In the genomic region with DNA sequence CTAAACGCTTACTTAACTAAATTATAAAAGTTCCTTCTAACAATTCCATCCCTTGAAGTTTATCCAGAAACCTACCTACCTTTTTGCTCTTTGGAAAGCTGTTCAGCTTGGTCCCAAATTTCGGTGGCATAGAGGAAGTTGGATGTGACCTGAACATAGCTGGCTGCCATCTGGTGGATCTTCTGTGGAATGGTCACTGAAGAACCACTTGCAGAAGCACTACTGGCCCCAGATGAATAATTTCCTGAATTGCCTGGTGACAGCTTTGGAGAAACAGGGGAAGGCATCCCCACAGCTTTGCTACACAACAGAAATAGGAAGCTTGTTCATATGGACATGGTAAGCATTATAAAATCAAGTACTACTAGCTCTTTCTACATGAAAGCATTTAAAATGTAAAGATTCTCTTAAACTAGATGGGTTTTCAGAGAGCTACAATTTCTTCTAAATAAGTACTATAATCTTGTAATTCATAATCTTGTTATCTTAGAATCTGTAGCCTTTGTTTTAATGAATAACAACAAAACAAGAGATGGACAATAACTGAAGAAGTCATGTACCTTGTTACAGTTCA, we compare ENCODE assay signal across 8 cellular contexts. TPM values are rescaled to one million over a fixed set of nuclear protein-coding genes. Genes with fewer than 3 reads are reported as not detected.
A peak's percentile ranks its signal among the peaks of the same experiment; 100 is the strongest.
DNase-seq lines count a peak whose midpoint lies in the region; FAIRE-seq and TF ChIP-seq lines count a peak whose summit lies in the region.

No MANE protein-coding gene starts in this region.

- CTCF ChIA-PET in activated naive CD4-positive, alpha-beta T cell treated with anti-CD3 and anti-CD28 coated beads for 36 hours (lab: Charles Lee): interaction anchor here (0.6 to 2.7 kb wide), 15 partner anchors 9 to 357 kb away, joined by 3 to 12 read pairs (median 4); a partner anchor contains a TSS

- H3K4me1 Mint-ChIP-seq in activated naive CD4-positive, alpha-beta T cell treated with anti-CD3 and anti-CD28 coated beads for 36 hours (ENCODE audit: low read depth): peaks cover 2% of the 10 kb centered on the region

- no peaks in the 10 kb centered on the region for H3K79me2 ChIP-seq in keratinocyte (ENCODE audit: control insufficient read depth, insufficient read depth, low read length)

- H3K27me3 Mint-ChIP-seq in activated naive CD4-positive, alpha-beta T cell treated with anti-CD3 and anti-CD28 coated beads for 36 hours (ENCODE audit: low read depth): no peaks in the 10 kb centered on the region

- intact Hi-C loops in activated naive CD4-positive, alpha-beta T cell treated with anti-CD3 and anti-CD28 coated beads for 36 hours (cut with micrococcal nuclease): loop anchor here (1.0 kb wide), 1 partner anchor 53 kb away; a partner anchor contains a TSS
- intact Hi-C loops in breast epithelium (cut with DNase I; ENCODE audit: low total_unique reads) (loop anchor here (2.0 kb wide), 1 partner anchor 55 kb away; no protein-coding TSS in a partner anchor), stomach (cut with DNase I; ENCODE audit: low total_unique reads) (no loop called here)

- no peak for TF ChIP-seq EP300 in stomach (IDR thresholded peaks at IDR 0.05)

- no peaks in the 10 kb centered on the region for H3K4me1 ChIP-seq in breast epithelium
- no peaks in the 10 kb centered on the region for H3K4me1 ChIP-seq in keratinocyte (ENCODE audit: control insufficient read depth, extremely low read depth, insufficient read depth, low read length)
- peaks cover 0 to 6% (median 0%) of the 10 kb centered on the region in 4 donors for H3K4me1 ChIP-seq in stomach

- H3K9ac ChIP-seq in keratinocyte (ENCODE audit: control insufficient read depth, extremely low read depth, insufficient read depth, low read length): no peak overlapping the region

- dilution Hi-C loops in keratinocyte (cut with MboI; ENCODE audit: extremely low pct_ligation_motif_present, low sequenced_read_pairs): no loop called here

- no peak overlapping the region for H2AFZ ChIP-seq in keratinocyte (ENCODE audit: control insufficient read depth, low read length)

- peak; percentile 39 for DNase-seq in activated naive CD4-positive, alpha-beta T cell treated with anti-CD3 and anti-CD28 coated beads for 36 hours
- no peak for DNase-seq in activated naive CD4-positive, alpha-beta T cell (lab: John Stamatoyannopoulos, UW)
- DNase-seq in HT-29 (ENCODE audit: low spot score) (peak; percentile 82), RCC 7860 (ENCODE audit: low spot score) (peak; percentile 40), breast epithelium (ENCODE audit: low spot score in 2 of 2) (peak in 1 of 2 donors; percentile 39), keratinocyte (ENCODE audit: low read depth, low spot score) (peak; percentile 11), stomach (peak; percentile 55), NCI-H1048 (lab: John Stamatoyannopoulos, UW) (no peak)

- H3K9me3 ChIP-seq in breast epithelium (no peaks in the 10 kb centered on the region), keratinocyte (ENCODE audit: control insufficient read depth, low read depth, low read length) (no peaks in the 10 kb centered on the region), stomach (no peaks in the 10 kb centered on the region)

- WGBS in stomach, 5 donors: 20 to 33% (median 26%) methylated on average over 2 of the region's 2 CpGs

- no peak overlapping the region for H3K4me2 ChIP-seq in keratinocyte (ENCODE audit: control insufficient read depth, extremely low read depth, insufficient read depth, low read depth, low read length)

- H3K9me1 ChIP-seq in keratinocyte (ENCODE audit: control insufficient read depth, extremely low read depth, insufficient read depth, low read length): no peaks in the 10 kb centered on the region

- H3K27me3 ChIP-seq in breast epithelium: no peaks in the 10 kb centered on the region
- H3K27me3 ChIP-seq in keratinocyte (ENCODE audit: control insufficient read depth, extremely low read depth, insufficient read depth, low read length): no peaks in the 10 kb centered on the region
- H3K27me3 ChIP-seq in stomach: no peaks in the 10 kb centered on the region

- TF ChIP-seq CTCF in breast epithelium (IDR thresholded peaks at IDR 0.05) (peak; percentile 49 to 67 (median 62)), keratinocyte (optimal IDR thresholded peaks at IDR 0.05 in 1 of 3, IDR thresholded peaks at IDR 0.05 in 1 of 3, conservative IDR thresholded peaks at IDR 0.05 in 1 of 3; ENCODE audit: extremely low read depth in 1 of 3, insufficient read depth in 2 of 3, low read length in 3 of 3) (peak; percentile 50 to 72 (median 65)), stomach (IDR thresholded peaks at IDR 0.05) (peak in 5 of 7 experiments; percentile 35 to 78 (median 54))

- H3K36me3 ChIP-seq in breast epithelium (peaks cover 6% of the 10 kb centered on the region), keratinocyte (ENCODE audit: control insufficient read depth in 2 of 2, extremely low read depth in 1 of 2, insufficient read depth in 2 of 2, low read length in 2 of 2) (peaks cover 20 to 40% of the 10 kb centered on the region in 2 experiments), stomach (peaks cover 51 to 99% (median 93%) of the 10 kb centered on the region in 4 donors)

- H3K27ac Mint-ChIP-seq in activated naive CD4-positive, alpha-beta T cell treated with anti-CD3 and anti-CD28 coated beads for 36 hours: no peak overlapping the region

- no peaks in the 10 kb centered on the region for H4K20me1 ChIP-seq in keratinocyte (ENCODE audit: control insufficient read depth, extremely low read depth, insufficient read depth, low read length)

- H3K4me3 Mint-ChIP-seq in activated naive CD4-positive, alpha-beta T cell treated with anti-CD3 and anti-CD28 coated beads for 36 hours: no peak overlapping the region

- peaks cover 13% of the 10 kb centered on the region for H3K36me3 Mint-ChIP-seq in activated naive CD4-positive, alpha-beta T cell treated with anti-CD3 and anti-CD28 coated beads for 36 hours (ENCODE audit: low read depth)

- TF ChIP-seq POLR2A in breast epithelium (IDR thresholded peaks at IDR 0.05) (no peak), stomach (IDR thresholded peaks at IDR 0.05) (no peak)

- H3K27ac ChIP-seq in breast epithelium (no peak overlapping the region), keratinocyte (ENCODE audit: control insufficient read depth, insufficient read depth, low read length) (no peak overlapping the region), stomach (no peak overlapping the region)

- no peaks in the 10 kb centered on the region for H3K9me3 Mint-ChIP-seq in activated naive CD4-positive, alpha-beta T cell treated with anti-CD3 and anti-CD28 coated beads for 36 hours

- peak; percentile 36 for FAIRE-seq in RCC 7860 (lab: Jason Lieb, UNC)
- no peak for FAIRE-seq in keratinocyte (lab: Jason Lieb, UNC)

- H3K4me3 ChIP-seq in breast epithelium (no peak overlapping the region), keratinocyte (ENCODE audit: control insufficient read depth in 2 of 3, extremely low read depth in 1 of 3, insufficient read depth in 2 of 3, low read depth in 1 of 3, low read length in 3 of 3) (no peak overlapping the region), stomach (no peak overlapping the region)

RNA-seq across cellular contexts. Expression of a gene that starts 9.9 kb away (rescaled TPM):
- total RNA-seq in activated naive CD4-positive, alpha-beta T cell treated with anti-CD3 and anti-CD28 coated beads for 36 hours: 1 to 10 TPM; 1.8 to 2.0 TPM
- total RNA-seq in HT-29 (2014; rRNA removed; shearing (Covaris generic)): 0.64 and 1.5 TPM in 2 replicates
- total RNA-seq in breast epithelium (1 to 10 TPM in 2 of 3 donors, under 1 TPM in 1; 0.80 to 4.1 (median 2.9) TPM), stomach (1 to 10 TPM in 2 of 5 donors, under 1 TPM in 1, not detected in 2; 0.92 to 2.3 (median 1.3) TPM)
- polyA plus RNA-seq in keratinocyte (0.28 to 1.2 TPM (median 0.50 TPM) in 3 replicates), stomach (1 to 10 TPM; 1.4 to 2.2 (median 1.4) TPM)
- polyA plus RNA-seq in keratinocyte (2011; ENCODE audit: low read depth): 0.50 TPM
- 0.05 TPM in 1 of 2 replicates, not detected in the other for polyA plus RNA-seq in keratinocyte (2011; cell fraction: cytosol; rRNA removed)
- polyA plus RNA-seq in keratinocyte (2011; cell fraction: nucleus; rRNA removed): 2.3 and 2.4 TPM in 2 replicates
- 0.26 and 1.5 TPM in 2 replicates for polyA plus RNA-seq in keratinocyte (2012; ENCODE audit: low replicate concordance)
- polyA minus RNA-seq in keratinocyte: 0.30 to 0.74 TPM in 2 of 3 replicates, not detected in the other
- polyA minus RNA-seq in keratinocyte (2011; cell fraction: cytosol; rRNA and poly(A)+ RNA removed): not detected
- polyA minus RNA-seq in keratinocyte (2011; cell fraction: nucleus; rRNA and poly(A)+ RNA removed): 0.21 TPM in 1 of 2 replicates, not detected in the other

RNA-seq across cellular contexts. Expression of a gene that starts 16.9 kb away (rescaled TPM):
- total RNA-seq in activated naive CD4-positive, alpha-beta T cell treated with anti-CD3 and anti-CD28 coated beads for 36 hours: 100 to 1,000 TPM; 677 to 784 TPM
- 227 and 266 TPM in 2 replicates for total RNA-seq in HT-29 (2014; rRNA removed; shearing (Covaris generic))
- total RNA-seq in breast epithelium (100 to 1,000 TPM; 106 to 184 (median 150) TPM), stomach (100 to 1,000 TPM in 2 of 5 donors, 10 to 100 TPM in 3; 66.5 to 173 (median 83.4) TPM)
- polyA plus RNA-seq in keratinocyte (199 to 488 TPM (median 398 TPM) in 3 replicates), stomach (100 to 1,000 TPM; 470 to 603 (median 499) TPM)
- 160 TPM for polyA plus RNA-seq in keratinocyte (2011; ENCODE audit: low read depth)
- polyA plus RNA-seq in keratinocyte (2011; cell fraction: cytosol; rRNA removed): 338 and 377 TPM in 2 replicates
- 92.6 and 102 TPM in 2 replicates for polyA plus RNA-seq in keratinocyte (2011; cell fraction: nucleus; rRNA removed)
- polyA plus RNA-seq in keratinocyte (2012; ENCODE audit: low replicate concordance): 362 and 397 TPM in 2 replicates
- 27.6 to 61.1 TPM (median 30.8 TPM) in 3 replicates for polyA minus RNA-seq in keratinocyte
- polyA minus RNA-seq in keratinocyte (2011; cell fraction: cytosol; rRNA and poly(A)+ RNA removed): 134 TPM
- polyA minus RNA-seq in keratinocyte (2011; cell fraction: nucleus; rRNA and poly(A)+ RNA removed): 11.7 and 12.6 TPM in 2 replicates

RNA-seq across cellular contexts. Expression of a gene that starts 17.1 kb away (rescaled TPM):
- 1 to 10 TPM in 1 of 2 experiments, under 1 TPM in 1; 0.64 to 1.2 TPM for total RNA-seq in activated naive CD4-positive, alpha-beta T cell treated with anti-CD3 and anti-CD28 coated beads for 36 hours
- total RNA-seq in HT-29 (2014; rRNA removed; shearing (Covaris generic)): 0.05 and 0.26 TPM in 2 replicates
- total RNA-seq in breast epithelium (under 1 TPM; 0.33 to 0.64 (median 0.44) TPM), stomach (1 to 10 TPM in 2 of 5 donors, not detected in 3; 1.2 to 4.4 TPM)
- polyA plus RNA-seq in keratinocyte (0.11 to 0.54 TPM (median 0.21 TPM) in 3 replicates), stomach (1 to 10 TPM in 1 of 3 donors, under 1 TPM in 1, not detected in 1; 0.25 to 1.1 TPM)
- polyA plus RNA-seq in keratinocyte (2011; ENCODE audit: low read depth): 0.21 TPM
- polyA plus RNA-seq in keratinocyte (2011; cell fraction: cytosol; rRNA removed): 0.04 and 0.10 TPM in 2 replicates
- 0.96 and 1.2 TPM in 2 replicates for polyA plus RNA-seq in keratinocyte (2011; cell fraction: nucleus; rRNA removed)
- polyA plus RNA-seq in keratinocyte (2012; ENCODE audit: low replicate concordance): 0.10 and 0.32 TPM in 2 replicates
- polyA minus RNA-seq in keratinocyte: not detected in 3 replicates
- not detected for polyA minus RNA-seq in keratinocyte (2011; cell fraction: cytosol; rRNA and poly(A)+ RNA removed)
- polyA minus RNA-seq in keratinocyte (2011; cell fraction: nucleus; rRNA and poly(A)+ RNA removed): 0.74 and 2.7 TPM in 2 replicates

RNA-seq across cellular contexts. Expression of a gene that starts 52.9 kb away (rescaled TPM):
- under 1 TPM; 0.21 to 0.64 TPM for total RNA-seq in activated naive CD4-positive, alpha-beta T cell treated with anti-CD3 and anti-CD28 coated beads for 36 hours
- 48.0 and 61.2 TPM in 2 replicates for total RNA-seq in HT-29 (2014; rRNA removed; shearing (Covaris generic))
- total RNA-seq in breast epithelium (10 to 100 TPM in 1 of 3 donors, 1 to 10 TPM in 2; 2.4 to 12.6 (median 9.5) TPM), stomach (100 to 1,000 TPM in 1 of 5 donors, 10 to 100 TPM in 3, 1 to 10 TPM in 1; 5.3 to 264 (median 48.7) TPM)
- polyA plus RNA-seq in keratinocyte (0.25 to 0.73 TPM (median 0.58 TPM) in 3 replicates), stomach (10 to 100 TPM in 1 of 3 donors, 1 to 10 TPM in 2; 7.5 to 12.8 (median 9.6) TPM)
- polyA plus RNA-seq in keratinocyte (2011; ENCODE audit: low read depth): not detected
- 0.15 and 0.68 TPM in 2 replicates for polyA plus RNA-seq in keratinocyte (2011; cell fraction: cytosol; rRNA removed)
- polyA plus RNA-seq in keratinocyte (2011; cell fraction: nucleus; rRNA removed): 1.4 and 4.0 TPM in 2 replicates
- polyA plus RNA-seq in keratinocyte (2012; ENCODE audit: low replicate concordance): 0.13 and 1.5 TPM in 2 replicates
- 0.06 to 1.0 TPM (median 0.46 TPM) in 3 replicates for polyA minus RNA-seq in keratinocyte
- not detected for polyA minus RNA-seq in keratinocyte (2011; cell fraction: cytosol; rRNA and poly(A)+ RNA removed)
- 0.31 and 1.2 TPM in 2 replicates for polyA minus RNA-seq in keratinocyte (2011; cell fraction: nucleus; rRNA and poly(A)+ RNA removed)

Comparison
In these comparisons a context has a peak if more than half of its experiments do, and no peak if none do; other contexts are left out.
1. DNase-seq: peak in activated naive CD4-positive, alpha-beta T cell treated with anti-CD3 and anti-CD28 coated beads for 36 hours (single experiment), HT-29 (single experiment), RCC 7860 (single experiment), keratinocyte (single experiment) and stomach (single experiment); none in activated naive CD4-positive, alpha-beta T cell (0 of 4) and NCI-H1048 (single experiment).
2. Peak in every context shown above with its lines, with median percentiles within 50 percentile points of each other: CTCF ChIP-seq.